In the genomic region with DNA sequence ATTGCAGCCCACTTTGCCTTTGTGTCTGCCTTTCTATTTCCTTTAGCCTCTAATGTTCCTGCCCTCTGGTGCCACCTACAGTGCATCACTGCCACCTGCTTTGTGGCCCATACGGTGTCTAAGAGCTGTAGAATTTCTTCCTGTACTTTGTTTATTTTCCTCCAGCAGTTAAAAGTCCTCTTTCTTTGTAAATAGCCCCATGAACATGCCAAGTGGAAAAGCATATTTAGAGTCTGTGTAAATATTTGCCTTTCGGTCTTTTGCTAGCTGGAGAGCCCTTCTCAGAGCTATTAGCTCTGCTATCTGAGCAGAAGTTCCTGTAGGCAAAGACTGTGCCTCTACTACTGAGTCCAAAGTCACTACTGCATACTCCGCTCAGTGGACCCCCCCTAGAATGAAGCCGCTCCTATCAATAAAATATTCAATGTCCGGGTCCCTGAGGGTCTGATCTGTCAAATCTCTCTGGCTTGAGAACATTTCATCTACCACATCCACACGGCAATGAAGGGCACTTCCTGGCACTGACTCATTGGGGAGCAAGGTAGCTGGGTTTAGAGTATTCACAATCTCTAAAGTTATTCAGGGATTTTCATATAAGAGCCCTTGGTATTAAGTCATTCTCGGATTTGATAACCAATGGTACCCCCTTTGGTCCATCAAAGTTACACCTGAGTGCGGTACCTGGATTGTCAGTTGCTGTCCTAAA, we compare ENCODE assay signal across 8 cellular contexts. TPM values are rescaled to one million over a fixed set of nuclear protein-coding genes. Genes with fewer than 3 reads are reported as not detected.
DNase-seq lines count a peak whose midpoint lies in the region; ATAC-seq and TF ChIP-seq lines count a peak whose summit lies in the region.

No MANE protein-coding gene starts in this region.

- peaks cover 8% of the 10 kb centered on the region for H3K27me3 Mint-ChIP-seq in CD4-positive, CD25-positive, alpha-beta regulatory T cell
- no peaks in the 10 kb centered on the region for H3K27me3 Mint-ChIP-seq in activated T-cell treated with anti-CD3 and anti-CD28 coated beads, Interleukin-2, amount 50 U/mL, for 72 hours (ENCODE audit: low read depth)

- no peaks in the 10 kb centered on the region for H3K36me3 Mint-ChIP-seq in CD4-positive, CD25-positive, alpha-beta regulatory T cell
- H3K36me3 Mint-ChIP-seq in activated T-cell treated with anti-CD3 and anti-CD28 coated beads, Interleukin-2, amount 50 U/mL, for 72 hours (ENCODE audit: insufficient read depth in 2 of 2): no peaks in the 10 kb centered on the region

- peak; percentile 5 to 64 (median 53) for DNase-seq in CD4-positive, CD25-positive, alpha-beta regulatory T cell
- peak; percentile 99 for DNase-seq in NCI-H510A treated with DMSO at 0.1 percent for 48 hours (lab: John Stamatoyannopoulos, UW)
- DNase-seq in activated T-cell treated with anti-CD3 and anti-CD28 coated beads, Interleukin-2, amount 50 U/mL, for 72 hours: peak; percentile 36 to 49
- DNase-seq in left kidney (ENCODE audit: low read depth, low spot score): peak; percentile 15
- no peak for DNase-seq in amniotic stem cell (lab: John Stamatoyannopoulos, UW)
- DNase-seq in esophagus muscularis mucosa (ENCODE audit: extremely low spot score): no peak

- 65% methylated on average over 8 of the region's 8 CpGs for WGBS in esophagus muscularis mucosa

- H3K27ac ChIP-seq in CD4-positive, CD25-positive, alpha-beta regulatory T cell (ENCODE audit: insufficient read depth, low read length, poor library complexity, severe bottlenecking): no peak overlapping the region
- no peak overlapping the region for H3K27ac ChIP-seq in esophagus muscularis mucosa (replicated peaks in 1 of 4)

- no peak for TF ChIP-seq POLR2A in esophagus muscularis mucosa (IDR thresholded peaks at IDR 0.05; ENCODE audit: low read depth)

- H3K9me3 ChIP-seq in CD4-positive, CD25-positive, alpha-beta regulatory T cell (ENCODE audit: control insufficient read depth in 2 of 2, low read length in 2 of 2): no peaks in the 10 kb centered on the region
- H3K9me3 ChIP-seq in esophagus muscularis mucosa: no peaks in the 10 kb centered on the region

- H3K27ac Mint-ChIP-seq in CD4-positive, CD25-positive, alpha-beta regulatory T cell: no peak overlapping the region
- peak overlapping the region; percentile 35 for H3K27ac Mint-ChIP-seq in activated T-cell treated with anti-CD3 and anti-CD28 coated beads, Interleukin-2, amount 50 U/mL, for 72 hours

- H3K27me3 ChIP-seq in CD4-positive, CD25-positive, alpha-beta regulatory T cell (ENCODE audit: control insufficient read depth, insufficient read depth, low read length): no peaks in the 10 kb centered on the region
- no peaks in the 10 kb centered on the region for H3K27me3 ChIP-seq in esophagus muscularis mucosa

- intact Hi-C loops in esophagus muscularis mucosa (cut with DNase I): no loop called here

- no peaks in the 10 kb centered on the region for H3K4me1 ChIP-seq in CD4-positive, CD25-positive, alpha-beta regulatory T cell (ENCODE audit: control insufficient read depth, insufficient read depth, low read length, poor library complexity, severe bottlenecking)
- no peaks in the 10 kb centered on the region for H3K4me1 ChIP-seq in esophagus muscularis mucosa

- TF ChIP-seq EP300 in esophagus muscularis mucosa (IDR thresholded peaks at IDR 0.05): no peak

- H3K36me3 ChIP-seq in CD4-positive, CD25-positive, alpha-beta regulatory T cell (ENCODE audit: control insufficient read depth, insufficient read depth, low read length): no peaks in the 10 kb centered on the region
- H3K36me3 ChIP-seq in esophagus muscularis mucosa: no peaks in the 10 kb centered on the region

- TF ChIP-seq CTCF in esophagus muscularis mucosa (IDR thresholded peaks at IDR 0.05): no peak

- ATAC-seq in CD4-positive, CD25-positive, alpha-beta regulatory T cell (ENCODE audit: low read depth in 2 of 2): peak; percentile 78 to 88
- ATAC-seq in GM18873 (IDR thresholded peaks at IDR 0.05; ENCODE audit: low FRiP score, unreplicated experiment): peak; percentile 90
- peak; percentile 82 for ATAC-seq in HG03103 (IDR thresholded peaks at IDR 0.05; ENCODE audit: low read depth, unreplicated experiment)
- ATAC-seq in activated T-cell treated with anti-CD3 and anti-CD28 coated beads, Interleukin-2, amount 50 U/mL, for 72 hours (replicated peaks in 1 of 2): peak; percentile 78 to 86

- no peak overlapping the region for H3K4me3 Mint-ChIP-seq in CD4-positive, CD25-positive, alpha-beta regulatory T cell
- no peak overlapping the region for H3K4me3 Mint-ChIP-seq in activated T-cell treated with anti-CD3 and anti-CD28 coated beads, Interleukin-2, amount 50 U/mL, for 72 hours

- H3K4me3 ChIP-seq in CD4-positive, CD25-positive, alpha-beta regulatory T cell (ENCODE audit: low read depth, low read length): no peak overlapping the region
- no peak overlapping the region for H3K4me3 ChIP-seq in esophagus muscularis mucosa

- no peaks in the 10 kb centered on the region for H3K9me3 Mint-ChIP-seq in CD4-positive, CD25-positive, alpha-beta regulatory T cell
- peaks cover 0 to 3% of the 10 kb centered on the region in 2 donors for H3K9me3 Mint-ChIP-seq in activated T-cell treated with anti-CD3 and anti-CD28 coated beads, Interleukin-2, amount 50 U/mL, for 72 hours

- peaks cover 0 to 7% (median 6%) of the 10 kb centered on the region in 4 donors for H3K4me1 Mint-ChIP-seq in CD4-positive, CD25-positive, alpha-beta regulatory T cell
- H3K4me1 Mint-ChIP-seq in activated T-cell treated with anti-CD3 and anti-CD28 coated beads, Interleukin-2, amount 50 U/mL, for 72 hours (ENCODE audit: low read depth): peaks cover 8% of the 10 kb centered on the region

RNA-seq across cellular contexts. Expression of a gene that starts 36.3 kb away (rescaled TPM):
- not detected for total RNA-seq in CD4-positive, CD25-positive, alpha-beta regulatory T cell
- not detected for polyA plus RNA-seq in CD4-positive, CD25-positive, alpha-beta regulatory T cell
- not detected for total RNA-seq in activated T-cell treated with anti-CD3 and anti-CD28 coated beads, Interleukin-2, amount 50 U/mL, for 72 hours
- not detected for total RNA-seq in esophagus muscularis mucosa

Comparison
In these comparisons a context has a peak if more than half of its experiments do, and no peak if none do; other contexts are left out.
1. DNase-seq: peak in CD4-positive, CD25-positive, alpha-beta regulatory T cell (3 of 3), NCI-H510A treated with DMSO at 0.1 percent for 48 hours (single experiment), activated T-cell treated with anti-CD3 and anti-CD28 coated beads, Interleukin-2, amount 50 U/mL, for 72 hours (2 of 2) and left kidney (single experiment); none in amniotic stem cell (single experiment) and esophagus muscularis mucosa (single experiment).
2. Peak in every context shown above with its lines, with median percentiles within 50 percentile points of each other: ATAC-seq.